Comparison of ENCODE assay signal across 21 cellular contexts in genomic region chr3:10332481-10333358, GRCh38. TPM values are rescaled to one million over a fixed set of nuclear protein-coding genes. Genes with fewer than 3 reads are reported as not detected.
DNase-seq lines count a peak whose midpoint lies in the region; ATAC-seq, FAIRE-seq and TF ChIP-seq lines count a peak whose summit lies in the region.
"Had no signal": no experiment of that assay in that cellular context is flagged by ENCODE, and none has a peak within 500 bp of the region (broad histone marks: within the 10 kb centered on the region; RNA-seq: fewer than 3 reads in every experiment).

No MANE protein-coding gene starts in this region.

- TF ChIP-seq CTCF in DOHH2 (IDR thresholded peaks at IDR 0.05; ENCODE audit: low read depth, low read length, poor library complexity, severe bottlenecking) (no peak), Peyer's patch (IDR thresholded peaks at IDR 0.05) (no peak), kidney (IDR thresholded peaks at IDR 0.05; ENCODE audit: borderline replicate concordance, extremely low read depth, insufficient read depth) (no peak), gastrocnemius medialis (IDR thresholded peaks at IDR 0.05 in 4 of 5, conservative IDR thresholded peaks at IDR 0.05 in 1 of 5) (no peak), transverse colon (IDR thresholded peaks at IDR 0.05) (no peak)

- no peaks in the 10 kb centered on the region for H3K9me2 ChIP-seq in DOHH2 (replicated peaks; ENCODE audit: control insufficient read depth, low read length)
- H3K9me2 ChIP-seq: SK-N-SH had no signal

- no peak for ATAC-seq in gastrocnemius medialis
- ATAC-seq in GM21529 (IDR thresholded peaks at IDR 0.05; ENCODE audit: unreplicated experiment): no peak
- ATAC-seq: CD8-positive, alpha-beta T cell had no signal

- H3K36me3 ChIP-seq in DOHH2 (ENCODE audit: control insufficient read depth, low read length) (no peaks in the 10 kb centered on the region), Peyer's patch (no peaks in the 10 kb centered on the region), kidney (ENCODE audit: control insufficient read depth in 1 of 2, insufficient read depth in 2 of 2, low read length in 2 of 2) (no peaks in the 10 kb centered on the region), gastrocnemius medialis (no peaks in the 10 kb centered on the region), transverse colon (no peaks in the 10 kb centered on the region)
- H3K36me3 ChIP-seq: BE2C had no signal

- H3K9ac ChIP-seq in kidney (ENCODE audit: low read length in 2 of 2): no peak overlapping the region
- H3K9ac ChIP-seq: SK-N-SH had no signal

- DNase-seq in Peyer's patch: peak in 2 of 3 donors; percentile 51 to 56
- DNase-seq in kidney: peak; percentile 32
- DNase-seq in gastrocnemius medialis: no peak
- no peak for DNase-seq in activated CD4-positive, CD25-positive, alpha-beta regulatory T cell treated with anti-CD3 and anti-CD28 coated beads, Interleukin-2, amount 50 U/mL, for 72 hours
- DNase-seq in activated CD4-positive, alpha-beta T cell treated with anti-CD3 and anti-CD28 coated beads for 1 hour: no peak
- DNase-seq in transverse colon: no peak
- DNase-seq: BE2C; CD8-positive, alpha-beta T cell; HFFc6; NCI-H1105 treated with DMSO at 0.1 percent for 48 hours; NCI-H1694 treated with DMSO at 0.1 percent for 48 hours; NCI-H2107; NCI-H2227 treated with DMSO at 0.1 percent for 48 hours; NCI-H524; SK-N-SH had no signal

- TF ChIP-seq EP300 in transverse colon (IDR thresholded peaks at IDR 0.05; ENCODE audit: low read depth): no peak

- peak overlapping the region; percentile 17 for H3K4me2 ChIP-seq in DOHH2 (ENCODE audit: low read length)
- H3K4me2 ChIP-seq: SK-N-SH had no signal

- TF ChIP-seq POLR2A in Peyer's patch (IDR thresholded peaks at IDR 0.05) (no peak), gastrocnemius medialis (IDR thresholded peaks at IDR 0.05) (no peak), transverse colon (IDR thresholded peaks at IDR 0.05) (no peak)

- no peak for FAIRE-seq in kidney (lab: Jason Lieb, UNC)
- FAIRE-seq: D721Med, H1 had no signal

- peaks cover 18% of the 10 kb centered on the region for H3K4me1 ChIP-seq in DOHH2 (ENCODE audit: control insufficient read depth, low read length)
- no peaks in the 10 kb centered on the region for H3K4me1 ChIP-seq in Peyer's patch
- H3K4me1 ChIP-seq in kidney (ENCODE audit: control insufficient read depth in 1 of 2, insufficient read depth in 1 of 2, low read depth in 1 of 2, low read length in 2 of 2): no peaks in the 10 kb centered on the region
- H3K4me1 ChIP-seq in gastrocnemius medialis: peaks cover 25 to 29% of the 10 kb centered on the region in 2 donors
- no peaks in the 10 kb centered on the region for H3K4me1 ChIP-seq in transverse colon
- H3K4me1 ChIP-seq: BE2C had no signal

- in situ Hi-C loops in gastrocnemius medialis (cut with MboI; ENCODE audit: low sequenced_read_pairs in 4 of 4) (no loop called here), transverse colon (cut with MboI; ENCODE audit: low pct_ligation_motif_present in 1 of 4, low pct_unique_long_range_greater_than_20kb in 1 of 4, low sequenced_read_pairs in 3 of 4) (loop anchor here in 1 of 4 donors (25.0 kb wide), 1 partner anchor 405 kb away; no protein-coding TSS in a partner anchor)

- H3K27ac ChIP-seq in DOHH2 (ENCODE audit: low read depth, low read length) (no peak overlapping the region), Peyer's patch (peak overlapping the region in 1 of 4 donors; percentile 38), kidney (ENCODE audit: low read depth in 2 of 2, low read length in 2 of 2) (no peak overlapping the region), gastrocnemius medialis (peak overlapping the region; percentile 86 to 93 (median 90)), transverse colon (no peak overlapping the region)

- H3F3A ChIP-seq in DOHH2 (ENCODE audit: control insufficient read depth, insufficient read depth): no peaks in the 10 kb centered on the region

- no peaks in the 10 kb centered on the region for H3K79me2 ChIP-seq in DOHH2 (ENCODE audit: control insufficient read depth, low read length)

- H3K4me3 ChIP-seq in DOHH2 (ENCODE audit: low read length) (peak overlapping the region; percentile 5; the same call in 1 of the 2 replicates), Peyer's patch (no peak overlapping the region), kidney (ENCODE audit: low read length in 2 of 2) (no peak overlapping the region), gastrocnemius medialis (no peak overlapping the region), transverse colon (no peak overlapping the region)

- 83% methylated on average over 21 of the region's 21 CpGs; no CpG with 5 or more reads in 1 of the 2 donors for WGBS in transverse colon (ENCODE audit: low coverage in 1 of 2), 2 donors

- H3K27me3 ChIP-seq in DOHH2 (ENCODE audit: control insufficient read depth, low read length) (no peaks in the 10 kb centered on the region; the same call in 1 of the 2 replicates), Peyer's patch (no peaks in the 10 kb centered on the region), gastrocnemius medialis (no peaks in the 10 kb centered on the region), transverse colon (peaks cover 35% of the 10 kb centered on the region)
- H3K27me3 ChIP-seq: BE2C had no signal

- no peaks in the 10 kb centered on the region for H4K20me1 ChIP-seq in DOHH2 (ENCODE audit: control insufficient read depth, insufficient read depth, low read depth, low read length)

- intact Hi-C loops in kidney (cut with DNase I): no loop called here
- intact Hi-C loops in gastrocnemius medialis (cut with DNase I; ENCODE audit: low total_unique reads): no loop called here
- intact Hi-C loops in transverse colon (cut with DNase I; ENCODE audit: low total_unique reads): no loop called here

- H3K9me3 ChIP-seq in DOHH2 (ENCODE audit: control insufficient read depth, insufficient read depth, low read length) (no peaks in the 10 kb centered on the region), Peyer's patch (no peaks in the 10 kb centered on the region), kidney (ENCODE audit: control insufficient read depth in 1 of 2, low read length in 2 of 2) (no peaks in the 10 kb centered on the region), gastrocnemius medialis (no peaks in the 10 kb centered on the region), transverse colon (no peaks in the 10 kb centered on the region)
- H3K9me3 ChIP-seq: BE2C, SK-N-SH had no signal

RNA-seq across cellular contexts. Expression of gene SEC13, which starts 11.8 kb away (rescaled TPM):
- total RNA-seq in Peyer's patch: 100 to 1,000 TPM; 158 to 251 (median 237) TPM
- 81.2 TPM for total RNA-seq in kidney
- 136 TPM for polyA plus RNA-seq in kidney (ENCODE audit: insufficient read depth, low read depth, low replicate concordance)
- total RNA-seq in gastrocnemius medialis: 100 to 1,000 TPM in 3 of 4 donors, 10 to 100 TPM in 1; 96.1 to 119 (median 111) TPM
- 100 to 1,000 TPM; 106 to 181 (median 164) TPM for total RNA-seq in transverse colon

RNA-seq across cellular contexts. Expression of gene GHRL, which starts 40.0 kb away (rescaled TPM):
- total RNA-seq in Peyer's patch (1 to 10 TPM in 2 of 4 donors, not detected in 2; 1.6 to 2.9 TPM), kidney (1.2 TPM), gastrocnemius medialis (not detected), transverse colon (1 to 10 TPM in 1 of 4 donors, under 1 TPM in 1, not detected in 2; 0.55 to 8.2 TPM)
- 0.73 TPM for polyA plus RNA-seq in kidney (ENCODE audit: insufficient read depth, low read depth, low replicate concordance)
- total RNA-seq: LHCN-M2 had no signal
- polyA plus RNA-seq: AG04450, SK-N-SH had no signal

Comparison
In these comparisons a context has a peak if more than half of its experiments do, and no peak if none do; other contexts are left out.
1. H3K27ac ChIP-seq: peak in gastrocnemius medialis (4 of 4); none in DOHH2 (single experiment), kidney (0 of 2) and transverse colon (0 of 4).
2. DNase-seq: peak in Peyer's patch (2 of 3) and kidney (single experiment); none in gastrocnemius medialis (0 of 2), activated CD4-positive, CD25-positive, alpha-beta regulatory T cell treated with anti-CD3 and anti-CD28 coated beads, Interleukin-2, amount 50 U/mL, for 72 hours (single experiment), activated CD4-positive, alpha-beta T cell treated with anti-CD3 and anti-CD28 coated beads for 1 hour (single experiment) and transverse colon (single experiment).